Comparison of ENCODE assay signal across 8 cellular contexts in genomic region chr7:101173752-101174244, GRCh38. TPM values are rescaled to one million over a fixed set of nuclear protein-coding genes. Genes with fewer than 3 reads are reported as not detected.
A peak's percentile ranks its signal among the peaks of the same experiment; 100 is the strongest.
DNase-seq lines count a peak whose midpoint lies in the region; ATAC-seq, FAIRE-seq and TF ChIP-seq lines count a peak whose summit lies in the region.

No MANE protein-coding gene starts in this region.

- no peaks in the 10 kb centered on the region for H3K9me3 Mint-ChIP-seq in activated CD4-positive, alpha-beta T cell treated with anti-CD3 and anti-CD28 coated beads for 36 hours (ENCODE audit: low read depth)
- no peaks in the 10 kb centered on the region for H3K9me3 Mint-ChIP-seq in effector memory CD8-positive, alpha-beta T cell

- H3K79me2 ChIP-seq in Karpas-422 (ENCODE audit: low read length): no peaks in the 10 kb centered on the region

- TF ChIP-seq POLR2A in GM12891 (IDR thresholded peaks at IDR 0.05; ENCODE audit: low read depth, low read length): no peak

- H3K4me3 ChIP-seq in Karpas-422 (ENCODE audit: low read length): no peak overlapping the region

- CTCF ChIA-PET in activated CD4-positive, alpha-beta T cell treated with anti-CD3 and anti-CD28 coated beads for 36 hours (lab: Charles Lee): interaction anchor here (0.5 to 3.6 kb wide), 8 partner anchors 8 to 109 kb away, joined by 3 to 22 read pairs (median 4); partner anchors contain the start of gene VGF

- intact Hi-C loops in activated CD4-positive, alpha-beta T cell treated with anti-CD3 and anti-CD28 coated beads for 36 hours (cut with DNase I, micrococcal nuclease): loop anchor here in 1 of 2 experiments (1.0 kb wide), 1 partner anchor 19 kb away; the partner anchor contains the start of gene AP1S1

- H3K27me3 Mint-ChIP-seq in activated CD4-positive, alpha-beta T cell treated with anti-CD3 and anti-CD28 coated beads for 36 hours: peaks cover 78% of the 10 kb centered on the region
- H3K27me3 Mint-ChIP-seq in effector memory CD8-positive, alpha-beta T cell: peaks cover 88 to 100% of the 10 kb centered on the region in 2 donors

- DNase-seq in GM12891 (ENCODE audit: insufficient read length, low spot score) (peak; percentile 67), Karpas-422 (peak; percentile 73), NCI-H2227 treated with DMSO at 0.1 percent for 48 hours (lab: John Stamatoyannopoulos, UW) (no peak), hypothalamus (lab: John Stamatoyannopoulos, UW) (no peak)
- DNase-seq in activated CD4-positive, alpha-beta T cell treated with anti-CD3 and anti-CD28 coated beads for 36 hours: peak; percentile 85
- peak; percentile 54 to 69 (median 59) for DNase-seq in effector memory CD8-positive, alpha-beta T cell
- DNase-seq in stimulated activated CD4-positive, alpha-beta T cell treated with anti-CD3 and anti-CD28 coated beads, Interleukin-15, amount 100 ng/mL, for 1 hour (ENCODE audit: low read depth in 1 of 2, low spot score in 1 of 2): peak; percentile 38 to 46

- no peak overlapping the region for H3K9ac ChIP-seq in Karpas-422 (ENCODE audit: low read length)

- no peak overlapping the region for H2AFZ ChIP-seq in Karpas-422 (ENCODE audit: low read length)

- peak; percentile 86 for ATAC-seq in activated CD4-positive, alpha-beta T cell treated with anti-CD3 and anti-CD28 coated beads for 36 hours
- ATAC-seq in effector memory CD8-positive, alpha-beta T cell (replicated peaks): peak; percentile 58
- no peak for ATAC-seq in GM19463 (IDR thresholded peaks at IDR 0.05; ENCODE audit: unreplicated experiment)

- H3K36me3 ChIP-seq in Karpas-422 (ENCODE audit: insufficient read depth, low read length): no peaks in the 10 kb centered on the region

- H3K27me3 ChIP-seq in Karpas-422 (ENCODE audit: low read length): no peaks in the 10 kb centered on the region

- POLR2A ChIA-PET in activated CD4-positive, alpha-beta T cell treated with anti-CD3 and anti-CD28 coated beads for 36 hours (lab: Charles Lee): interaction anchor here (1.0 to 1.6 kb wide), 3 partner anchors 8 to 89 kb away, joined by 3 to 5 read pairs (median 4); partner anchors contain the start of genes TRIM56 and VGF

- H3K4me2 ChIP-seq in Karpas-422 (ENCODE audit: low read depth, low read length, poor library complexity, severe bottlenecking): no peak overlapping the region

- no peaks in the 10 kb centered on the region for H4K20me1 ChIP-seq in Karpas-422 (ENCODE audit: insufficient read depth, low read depth, low read length)

- H3K4me1 ChIP-seq in Karpas-422 (ENCODE audit: low read length): peaks cover 9% of the 10 kb centered on the region

- FAIRE-seq in GM12891 (lab: Jason Lieb, UNC): peak; percentile 69

- H3K4me3 Mint-ChIP-seq in activated CD4-positive, alpha-beta T cell treated with anti-CD3 and anti-CD28 coated beads for 36 hours: peak overlapping the region; percentile 41
- peak overlapping the region; percentile 69 for H3K4me3 Mint-ChIP-seq in effector memory CD8-positive, alpha-beta T cell

- H3K36me3 Mint-ChIP-seq in activated CD4-positive, alpha-beta T cell treated with anti-CD3 and anti-CD28 coated beads for 36 hours (ENCODE audit: low read depth): no peaks in the 10 kb centered on the region
- peaks cover 14% of the 10 kb centered on the region for H3K36me3 Mint-ChIP-seq in effector memory CD8-positive, alpha-beta T cell (ENCODE audit: insufficient read depth)

- H3K27ac Mint-ChIP-seq in activated CD4-positive, alpha-beta T cell treated with anti-CD3 and anti-CD28 coated beads for 36 hours: no peak overlapping the region
- H3K27ac Mint-ChIP-seq in effector memory CD8-positive, alpha-beta T cell: no peak overlapping the region

- H3K9me3 ChIP-seq in Karpas-422 (ENCODE audit: low read length): no peaks in the 10 kb centered on the region

- H3K27ac ChIP-seq in Karpas-422 (ENCODE audit: low read length): no peak overlapping the region

- no peaks in the 10 kb centered on the region for H3K9me2 ChIP-seq in Karpas-422 (replicated peaks; ENCODE audit: insufficient read depth, low read length)

- peaks cover 50% of the 10 kb centered on the region for H3K4me1 Mint-ChIP-seq in activated CD4-positive, alpha-beta T cell treated with anti-CD3 and anti-CD28 coated beads for 36 hours
- peaks cover 39 to 44% of the 10 kb centered on the region in 2 donors for H3K4me1 Mint-ChIP-seq in effector memory CD8-positive, alpha-beta T cell (ENCODE audit: low read depth in 2 of 2)

TF ChIP-seq in GM12891, 5 proteins besides CTCF, POLR2A, EP300 and RAD21:
- TF ChIP-seq PAX5 (IDR thresholded peaks at IDR 0.05; ENCODE audit: insufficient read depth, low read length, severe bottlenecking) (no peak), SPI1 (IDR thresholded peaks at IDR 0.05; ENCODE audit: low read depth, low read length) (peak; percentile 82), POLR2AphosphoS5 (IDR thresholded peaks at IDR 0.05; ENCODE audit: low read depth, low read length) (no peak), TAF1 (IDR thresholded peaks at IDR 0.05; ENCODE audit: low read depth, low read length) (no peak), POU2F2 (IDR thresholded peaks at IDR 0.05; ENCODE audit: low read depth, low read length) (no peak)

RNA-seq across cellular contexts. Expression of gene NAT16, which starts 6.3 kb away (rescaled TPM):
- polyA plus RNA-seq in GM12891 (2012; ENCODE audit: low read depth, missing spikeins): not detected
- not detected in 2 replicates for total RNA-seq in Karpas-422 (2014; rRNA removed; shearing (Covaris generic); ENCODE audit: low replicate concordance)
- total RNA-seq in activated CD4-positive, alpha-beta T cell treated with anti-CD3 and anti-CD28 coated beads for 36 hours: not detected

RNA-seq across cellular contexts. Expression of gene VGF, which starts 8.4 kb away (rescaled TPM):
- 0.06 TPM for polyA plus RNA-seq in GM12891 (2012; ENCODE audit: low read depth, missing spikeins)
- total RNA-seq in Karpas-422 (2014; rRNA removed; shearing (Covaris generic); ENCODE audit: low replicate concordance): 0.86 and 1.4 TPM in 2 replicates
- total RNA-seq in activated CD4-positive, alpha-beta T cell treated with anti-CD3 and anti-CD28 coated beads for 36 hours: under 1 TPM; 0.09 to 0.11 TPM

RNA-seq across cellular contexts. Expression of gene AP1S1, which starts 19.5 kb away (rescaled TPM):
- polyA plus RNA-seq in GM12891 (2012; ENCODE audit: low read depth, missing spikeins): 73.3 TPM
- total RNA-seq in Karpas-422 (2014; rRNA removed; shearing (Covaris generic); ENCODE audit: low replicate concordance): 150 and 256 TPM in 2 replicates
- 10 to 100 TPM; 33.7 to 43.0 TPM for total RNA-seq in activated CD4-positive, alpha-beta T cell treated with anti-CD3 and anti-CD28 coated beads for 36 hours

RNA-seq across cellular contexts. Expression of gene MOGAT3, which starts 27.0 kb away (rescaled TPM):
- not detected for polyA plus RNA-seq in GM12891 (2012; ENCODE audit: low read depth, missing spikeins)
- not detected in 2 replicates for total RNA-seq in Karpas-422 (2014; rRNA removed; shearing (Covaris generic); ENCODE audit: low replicate concordance)
- not detected for total RNA-seq in activated CD4-positive, alpha-beta T cell treated with anti-CD3 and anti-CD28 coated beads for 36 hours

RNA-seq across cellular contexts. Expression of gene PLOD3, which starts 43.6 kb away (rescaled TPM):
- polyA plus RNA-seq in GM12891 (2012; ENCODE audit: low read depth, missing spikeins): 13.8 TPM
- total RNA-seq in Karpas-422 (2014; rRNA removed; shearing (Covaris generic); ENCODE audit: low replicate concordance): 11.1 and 20.5 TPM in 2 replicates
- total RNA-seq in activated CD4-positive, alpha-beta T cell treated with anti-CD3 and anti-CD28 coated beads for 36 hours: 10 to 100 TPM; 30.7 to 35.9 TPM

Comparison
In these comparisons a context has a peak if more than half of its experiments do, and no peak if none do; other contexts are left out.
1. DNase-seq: peak in GM12891 (single experiment), Karpas-422 (single experiment), activated CD4-positive, alpha-beta T cell treated with anti-CD3 and anti-CD28 coated beads for 36 hours (single experiment), effector memory CD8-positive, alpha-beta T cell (3 of 3) and stimulated activated CD4-positive, alpha-beta T cell treated with anti-CD3 and anti-CD28 coated beads, Interleukin-15, amount 100 ng/mL, for 1 hour (2 of 2); none in NCI-H2227 treated with DMSO at 0.1 percent for 48 hours (single experiment) and hypothalamus (0 of 51).